14 cellular contexts compared by ENCODE assay signal in genomic region chr17:41885733-41886132, GRCh38. TPM values are rescaled to one million over a fixed set of nuclear protein-coding genes. Genes with fewer than 3 reads are reported as not detected.
DNase-seq lines count a peak whose midpoint lies in the region; ATAC-seq, FAIRE-seq and TF ChIP-seq lines count a peak whose summit lies in the region.
"Had no signal": no experiment of that assay in that cellular context is flagged by ENCODE, and none has a peak within 500 bp of the region (broad histone marks: within the 10 kb centered on the region; RNA-seq: fewer than 3 reads in every experiment).

No MANE protein-coding gene starts in this region.

- H3K27me3 ChIP-seq in foreskin keratinocyte (no peaks in the 10 kb centered on the region), tibial artery (no peaks in the 10 kb centered on the region)

- intact Hi-C loops in tibial artery (cut with DNase I; ENCODE audit: low total_unique reads): loop anchor here (10.0 kb wide), 1 partner anchor 151 kb away; the partner anchor contains the start of gene HAP1
- intact Hi-C loops in mucosa of descending colon (cut with DNase I, micrococcal nuclease): loop anchor here in 1 of 2 donors (10.0 kb wide), 1 partner anchor 151 kb away; the partner anchor contains the start of gene HAP1

- H3K4me3 ChIP-seq in A549 (no peak overlapping the region), tibial artery (no peak overlapping the region), mucosa of descending colon (no peak overlapping the region)

- H3K36me3 ChIP-seq in tibial artery: peaks cover 73 to 96% (median 76%) of the 10 kb centered on the region in 3 donors
- H3K36me3 ChIP-seq in mucosa of descending colon (ENCODE audit: low read depth): peaks cover 5% of the 10 kb centered on the region

- no peak for TF ChIP-seq POLR2A in A549 (IDR thresholded peaks at IDR 0.05; ENCODE audit: low read length)

- TF ChIP-seq EP300 in A549 (IDR thresholded peaks at IDR 0.05): no peak

- 86% methylated on average over 6 of the region's 6 CpGs for WGBS in A549 (ENCODE audit: missing lambda C conversion rate)

- POLR2A ChIA-PET in A549 (lab: Yijun Ruan, JAX): no interaction called here

- peak; percentile 60 to 69 for TF ChIP-seq RAD21 in A549 (conservative IDR thresholded peaks at IDR 0.05 in 1 of 2, IDR thresholded peaks at IDR 0.05 in 1 of 2)

- H3K4me1 ChIP-seq in A549 (peaks cover 10% of the 10 kb centered on the region; the same call in 2 of the 3 replicates), foreskin keratinocyte (no peaks in the 10 kb centered on the region), tibial artery (no peaks in the 10 kb centered on the region), mucosa of descending colon (ENCODE audit: low read depth) (no peaks in the 10 kb centered on the region)

- TF ChIP-seq CTCF in A549 (IDR thresholded peaks at IDR 0.05) (peak; percentile 54), GM12872 (IDR thresholded peaks at IDR 0.05; ENCODE audit: insufficient read depth, low read depth, low read length) (peak; percentile 25; the same call in 1 of the 3 replicates), foreskin keratinocyte (conservative IDR thresholded peaks at IDR 0.05) (peak; percentile 37), tibial artery (IDR thresholded peaks at IDR 0.05) (no peak), mucosa of descending colon (IDR thresholded peaks at IDR 0.05) (no peak)

- CTCF ChIA-PET in A549 (lab: Yijun Ruan, JAX): interaction anchor here (1.0 to 3.3 kb wide), 19 partner anchors 10 to 148 kb away, joined by 3 to 13 read pairs (median 5); partner anchors contain the start of genes ACLY, KLHL11, ODAD4 and P3H4

- DNase-seq in A549 (ENCODE audit: low read depth in 1 of 2, low spot score in 1 of 2): peak; percentile 48 to 66
- peak; percentile 43 for DNase-seq in SK-MEL-5 (ENCODE audit: low read depth, low spot score)
- DNase-seq in foreskin keratinocyte: no peak
- DNase-seq in tibial artery: no peak
- no peak for DNase-seq in mucosa of descending colon
- no peak for DNase-seq in EL
- DNase-seq: activated CD8-positive, alpha-beta memory T cell treated with anti-CD3 and anti-CD28 coated beads for 24 hours; CD8-positive, alpha-beta T cell; naive thymus-derived CD8-positive, alpha-beta T cell had no signal

- H3K9me3 ChIP-seq in A549: no peaks in the 10 kb centered on the region
- H3K9me3 ChIP-seq in tibial artery: no peaks in the 10 kb centered on the region
- H3K9me3 ChIP-seq in mucosa of descending colon: no peaks in the 10 kb centered on the region

- peak overlapping the region in 1 of 2 experiments; percentile 1; a peak in 1 of 6 replicates for H3K27ac ChIP-seq in A549
- H3K27ac ChIP-seq in foreskin keratinocyte: no peak overlapping the region
- H3K27ac ChIP-seq in tibial artery: no peak overlapping the region

- in situ Hi-C loops in SK-MEL-5 (cut with HindIII; ENCODE audit: low pct_unique_long_range_greater_than_20kb, low sequenced_read_pairs): no loop called here

- ATAC-seq in A549 (peak; percentile 62 to 67), foreskin keratinocyte (no peak), mucosa of descending colon (no peak), GM18498 (IDR thresholded peaks at IDR 0.05; ENCODE audit: unreplicated experiment) (no peak)
- ATAC-seq: CD8-positive, alpha-beta T cell; naive thymus-derived CD8-positive, alpha-beta T cell had no signal

- no peak for FAIRE-seq in A549 (lab: Jason Lieb, UNC)

- H3K4me2 ChIP-seq in A549: no peak overlapping the region

TF ChIP-seq in A549, 52 proteins besides CTCF, POLR2A, EP300 and RAD21 (continues in another document):
- peak; percentile 49; the same call in 2 of the 3 replicates for TF ChIP-seq SMC3 (IDR thresholded peaks at IDR 0.05)
- no peak for TF ChIP-seq JUN (IDR thresholded peaks at IDR 0.05)
- TF ChIP-seq NPAS2 (CRISPR knock-in tag; IDR thresholded peaks at IDR 0.05; ENCODE audit: borderline replicate concordance): no peak
- TF ChIP-seq FOSB (CRISPR knock-in tag; IDR thresholded peaks at IDR 0.05): no peak
- no peak for TF ChIP-seq MYC (IDR thresholded peaks at IDR 0.05; ENCODE audit: borderline replicate concordance, low read length)
- TF ChIP-seq TP53 (CRISPR knock-in tag; IDR thresholded peaks at IDR 0.05): no peak
- TF ChIP-seq HMGXB4 (CRISPR knock-in tag; IDR thresholded peaks at IDR 0.05; ENCODE audit: borderline replicate concordance): no peak

RNA-seq across cellular contexts. Expression of gene KLHL11, which starts 20.5 kb away (rescaled TPM):
- polyA plus RNA-seq in A549 (2011; rRNA removed): 12.7 and 13.7 TPM in 2 replicates
- polyA plus RNA-seq in A549 (2012; cell fraction: cytosol; rRNA removed): 3.3 and 4.2 TPM in 2 replicates
- polyA plus RNA-seq in A549 (2012; cell fraction: nucleus; rRNA removed): 2.4 and 2.8 TPM in 2 replicates
- 3.1 to 3.8 TPM (median 3.8 TPM) in 3 replicates for polyA plus RNA-seq in A549 (2017; fragmentation: RNase III; extraction: RNeasy Plus Mini Kit Qiagen cat#74134 plus additional on column Dnase treatment)
- polyA minus RNA-seq in A549 (2011; rRNA and poly(A)+ RNA removed): 36.7 and 42.0 TPM in 2 replicates
- 18.5 and 19.7 TPM in 2 replicates for total RNA-seq in SK-MEL-5 (2014; rRNA removed; shearing (Covaris generic))
- polyA plus RNA-seq in SK-MEL-5 (2015; cell fraction: cytosol; rRNA removed): 6.2 and 10.8 TPM in 2 replicates
- polyA plus RNA-seq in SK-MEL-5 (2015; cell fraction: nucleus; rRNA removed): 4.5 and 5.7 TPM in 2 replicates
- 15.2 and 15.5 TPM in 2 replicates for total RNA-seq in foreskin keratinocyte
- 0.10 and 0.11 TPM in 2 replicates for polyA plus RNA-seq in foreskin keratinocyte
- total RNA-seq in mucosa of descending colon: 10 to 100 TPM in 1 of 3 donors, 1 to 10 TPM in 2; 7.6 to 14.7 (median 8.5) TPM

RNA-seq across cellular contexts. Expression of gene ACLY, which starts 33.0 kb away (rescaled TPM):
- polyA plus RNA-seq in A549 (2011; rRNA removed) (367 and 376 TPM in 2 replicates), A549 (2017; fragmentation: RNase III; extraction: RNeasy Plus Mini Kit Qiagen cat#74134 plus additional on column Dnase treatment) (337 to 355 TPM (median 344 TPM) in 3 replicates), foreskin keratinocyte (103 and 149 TPM in 2 replicates)
- polyA plus RNA-seq in A549 (2012; cell fraction: cytosol; rRNA removed): 262 and 313 TPM in 2 replicates
- 414 and 459 TPM in 2 replicates for polyA plus RNA-seq in A549 (2012; cell fraction: nucleus; rRNA removed)
- polyA minus RNA-seq in A549 (2011; rRNA and poly(A)+ RNA removed): 672 and 786 TPM in 2 replicates
- 112 and 113 TPM in 2 replicates for total RNA-seq in SK-MEL-5 (2014; rRNA removed; shearing (Covaris generic))
- polyA plus RNA-seq in SK-MEL-5 (2015; cell fraction: cytosol; rRNA removed): 132 and 175 TPM in 2 replicates
- 88.7 and 106 TPM in 2 replicates for polyA plus RNA-seq in SK-MEL-5 (2015; cell fraction: nucleus; rRNA removed)
- total RNA-seq in foreskin keratinocyte (315 and 395 TPM in 2 replicates), mucosa of descending colon (10 to 100 TPM; 80.3 to 95.2 (median 81.5) TPM)

RNA-seq across cellular contexts. Expression of gene ODAD4, which starts 44.7 kb away (rescaled TPM):
- polyA plus RNA-seq in A549 (2011; rRNA removed) (2.0 and 2.3 TPM in 2 replicates), A549 (2017; fragmentation: RNase III; extraction: RNeasy Plus Mini Kit Qiagen cat#74134 plus additional on column Dnase treatment) (2.2 to 2.5 TPM (median 2.3 TPM) in 3 replicates), foreskin keratinocyte (0.76 and 0.87 TPM in 2 replicates)
- 0.47 and 0.56 TPM in 2 replicates for polyA plus RNA-seq in A549 (2012; cell fraction: cytosol; rRNA removed)
- 0.64 and 0.80 TPM in 2 replicates for polyA plus RNA-seq in A549 (2012; cell fraction: nucleus; rRNA removed)
- 2.8 TPM in 2 replicates for polyA minus RNA-seq in A549 (2011; rRNA and poly(A)+ RNA removed)
- 0.98 and 1.3 TPM in 2 replicates for total RNA-seq in SK-MEL-5 (2014; rRNA removed; shearing (Covaris generic))
- 1.2 and 2.5 TPM in 2 replicates for polyA plus RNA-seq in SK-MEL-5 (2015; cell fraction: cytosol; rRNA removed)
- 3.4 and 4.3 TPM in 2 replicates for polyA plus RNA-seq in SK-MEL-5 (2015; cell fraction: nucleus; rRNA removed)
- total RNA-seq in foreskin keratinocyte (0.85 and 0.88 TPM in 2 replicates), mucosa of descending colon (1 to 10 TPM in 1 of 3 donors, under 1 TPM in 1, not detected in 1; 0.34 to 2.1 TPM)
- total RNA-seq: naive thymus-derived CD8-positive, alpha-beta T cell had no signal

RNA-seq across cellular contexts. Expression of gene KLHL10, which starts 48.1 kb away (rescaled TPM):
- polyA plus RNA-seq in A549 (2011; rRNA removed) (0.13 and 0.19 TPM in 2 replicates), A549 (2017; fragmentation: RNase III; extraction: RNeasy Plus Mini Kit Qiagen cat#74134 plus additional on column Dnase treatment) (0.04 to 0.12 TPM (median 0.05 TPM) in 3 replicates), foreskin keratinocyte (not detected in 2 replicates)
- polyA plus RNA-seq in A549 (2012; cell fraction: cytosol; rRNA removed): 0.06 and 0.09 TPM in 2 replicates
- polyA plus RNA-seq in A549 (2012; cell fraction: nucleus; rRNA removed): 0.05 and 0.08 TPM in 2 replicates
- polyA minus RNA-seq in A549 (2011; rRNA and poly(A)+ RNA removed): 0.54 TPM in 1 of 2 replicates, not detected in the other
- not detected in 2 replicates for total RNA-seq in SK-MEL-5 (2014; rRNA removed; shearing (Covaris generic))
- not detected in 2 replicates for polyA plus RNA-seq in SK-MEL-5 (2015; cell fraction: cytosol; rRNA removed)
- polyA plus RNA-seq in SK-MEL-5 (2015; cell fraction: nucleus; rRNA removed): 0.70 TPM in 1 of 2 replicates, not detected in the other
- total RNA-seq in foreskin keratinocyte (0.04 TPM in 1 of 2 replicates, not detected in the other), mucosa of descending colon (under 1 TPM in 1 of 3 donors, not detected in 2; 0.73 TPM)
- total RNA-seq: cardiac septum; CD8-positive, alpha-beta T cell; glomerular endothelial cell; M059J; naive thymus-derived CD8-positive, alpha-beta T cell had no signal

RNA-seq across cellular contexts. Expression of gene NT5C3B, which starts 49.7 kb away (rescaled TPM):
- polyA plus RNA-seq in A549 (2011; rRNA removed) (167 and 171 TPM in 2 replicates), A549 (2017; fragmentation: RNase III; extraction: RNeasy Plus Mini Kit Qiagen cat#74134 plus additional on column Dnase treatment) (109 to 118 TPM (median 114 TPM) in 3 replicates), foreskin keratinocyte (79.5 and 104 TPM in 2 replicates)
- polyA plus RNA-seq in A549 (2012; cell fraction: cytosol; rRNA removed): 123 and 126 TPM in 2 replicates
- polyA plus RNA-seq in A549 (2012; cell fraction: nucleus; rRNA removed): 81.6 and 83.4 TPM in 2 replicates
- 75.3 and 79.7 TPM in 2 replicates for polyA minus RNA-seq in A549 (2011; rRNA and poly(A)+ RNA removed)
- total RNA-seq in SK-MEL-5 (2014; rRNA removed; shearing (Covaris generic)): 86.3 and 92.7 TPM in 2 replicates
- polyA plus RNA-seq in SK-MEL-5 (2015; cell fraction: cytosol; rRNA removed): 84.6 and 86.2 TPM in 2 replicates
- polyA plus RNA-seq in SK-MEL-5 (2015; cell fraction: nucleus; rRNA removed): 110 and 115 TPM in 2 replicates
- total RNA-seq in foreskin keratinocyte (61.8 and 93.7 TPM in 2 replicates), mucosa of descending colon (10 to 100 TPM; 17.8 to 46.5 (median 19.1) TPM)

Comparison
In these comparisons a context has a peak if more than half of its experiments do, and no peak if none do; other contexts are left out.
1. ATAC-seq: peak in A549 (2 of 2); none in foreskin keratinocyte (single experiment), mucosa of descending colon (single experiment) and GM18498 (single experiment).
2. DNase-seq: peak in A549 (2 of 2) and SK-MEL-5 (single experiment); none in foreskin keratinocyte (0 of 2), tibial artery (0 of 2), mucosa of descending colon (0 of 3) and EL (single experiment).
3. CTCF ChIP-seq: peak in A549 (single experiment), GM12872 (single experiment) and foreskin keratinocyte (single experiment); none in tibial artery (0 of 2) and mucosa of descending colon (single experiment).